In the genomic region with DNA sequence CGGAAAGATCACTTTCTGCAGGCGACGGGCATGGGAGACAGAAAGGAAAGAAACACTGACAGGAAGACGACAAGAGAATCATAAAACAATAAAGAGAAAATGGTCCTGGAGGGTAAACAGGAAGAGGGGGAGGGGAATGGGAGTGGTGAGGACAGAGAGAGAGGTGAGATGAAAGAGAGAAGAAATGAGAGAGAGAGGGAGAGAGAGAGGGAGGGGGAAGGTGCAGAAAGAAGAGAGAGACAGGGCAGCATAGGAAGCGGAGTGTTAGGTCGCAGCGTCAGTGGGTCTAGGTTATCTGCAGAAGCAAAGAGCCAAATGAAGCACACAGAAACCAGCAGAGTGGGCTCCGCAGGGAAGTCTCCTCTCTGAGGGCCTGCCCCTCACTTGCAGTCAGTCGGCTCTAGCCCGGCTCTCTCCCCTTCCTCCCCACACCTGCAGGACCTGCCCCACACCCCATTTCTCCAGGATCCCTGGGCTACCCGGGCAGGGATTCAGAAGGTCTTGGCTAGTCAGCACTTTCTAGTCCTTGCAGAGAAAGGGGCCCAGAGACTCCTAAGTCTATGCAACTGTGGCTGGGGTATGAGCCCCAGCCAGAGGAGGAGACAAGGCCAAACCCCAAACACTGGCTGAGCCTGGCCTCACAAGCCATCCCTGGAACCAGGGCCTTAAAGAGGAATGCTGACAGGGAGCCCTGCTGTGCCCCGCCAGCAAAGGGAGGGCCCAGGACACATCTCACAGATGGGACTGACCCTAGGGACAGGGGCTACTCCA, we compare ENCODE assay signal across 1 cellular context.
TF ChIP-seq lines count a peak whose summit lies in the region.

No MANE protein-coding gene starts in this region.

TF ChIP-seq in WTC11, 78 proteins besides CTCF, POLR2A, EP300 and RAD21 (continued from another document):
- TF ChIP-seq, protein P1, sequence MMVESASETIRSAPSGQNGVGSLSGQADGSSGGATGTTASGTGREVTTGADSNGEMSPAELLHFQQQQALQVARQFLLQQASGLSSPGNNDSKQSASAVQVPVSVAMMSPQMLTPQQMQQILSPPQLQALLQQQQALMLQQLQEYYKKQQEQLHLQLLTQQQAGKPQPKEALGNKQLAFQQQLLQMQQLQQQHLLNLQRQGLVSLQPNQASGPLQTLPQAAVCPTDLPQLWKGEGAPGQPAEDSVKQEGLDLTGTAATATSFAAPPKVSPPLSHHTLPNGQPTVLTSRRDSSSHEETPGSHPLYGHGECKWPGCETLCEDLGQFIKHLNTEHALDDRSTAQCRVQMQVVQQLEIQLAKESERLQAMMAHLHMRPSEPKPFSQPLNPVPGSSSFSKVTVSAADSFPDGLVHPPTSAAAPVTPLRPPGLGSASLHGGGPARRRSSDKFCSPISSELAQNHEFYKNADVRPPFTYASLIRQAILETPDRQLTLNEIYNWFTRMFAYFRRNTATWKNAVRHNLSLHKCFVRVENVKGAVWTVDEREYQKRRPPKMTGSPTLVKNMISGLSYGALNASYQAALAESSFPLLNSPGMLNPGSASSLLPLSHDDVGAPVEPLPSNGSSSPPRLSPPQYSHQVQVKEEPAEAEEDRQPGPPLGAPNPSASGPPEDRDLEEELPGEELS (CRISPR knock-in tag; IDR thresholded peaks at IDR 0.05), result no peak
- TF ChIP-seq EMX1 (CRISPR knock-in tag; IDR thresholded peaks at IDR 0.05) (no peak), CREB1 (CRISPR knock-in tag; IDR thresholded peaks at IDR 0.05) (no peak), MXD4 (CRISPR knock-in tag; IDR thresholded peaks at IDR 0.05; ENCODE audit: borderline replicate concordance) (no peak), FOXJ3 (CRISPR knock-in tag; IDR thresholded peaks at IDR 0.05; ENCODE audit: borderline replicate concordance) (no peak), NR2C2 (CRISPR knock-in tag; IDR thresholded peaks at IDR 0.05) (no peak)
- TF ChIP-seq, protein P2, sequence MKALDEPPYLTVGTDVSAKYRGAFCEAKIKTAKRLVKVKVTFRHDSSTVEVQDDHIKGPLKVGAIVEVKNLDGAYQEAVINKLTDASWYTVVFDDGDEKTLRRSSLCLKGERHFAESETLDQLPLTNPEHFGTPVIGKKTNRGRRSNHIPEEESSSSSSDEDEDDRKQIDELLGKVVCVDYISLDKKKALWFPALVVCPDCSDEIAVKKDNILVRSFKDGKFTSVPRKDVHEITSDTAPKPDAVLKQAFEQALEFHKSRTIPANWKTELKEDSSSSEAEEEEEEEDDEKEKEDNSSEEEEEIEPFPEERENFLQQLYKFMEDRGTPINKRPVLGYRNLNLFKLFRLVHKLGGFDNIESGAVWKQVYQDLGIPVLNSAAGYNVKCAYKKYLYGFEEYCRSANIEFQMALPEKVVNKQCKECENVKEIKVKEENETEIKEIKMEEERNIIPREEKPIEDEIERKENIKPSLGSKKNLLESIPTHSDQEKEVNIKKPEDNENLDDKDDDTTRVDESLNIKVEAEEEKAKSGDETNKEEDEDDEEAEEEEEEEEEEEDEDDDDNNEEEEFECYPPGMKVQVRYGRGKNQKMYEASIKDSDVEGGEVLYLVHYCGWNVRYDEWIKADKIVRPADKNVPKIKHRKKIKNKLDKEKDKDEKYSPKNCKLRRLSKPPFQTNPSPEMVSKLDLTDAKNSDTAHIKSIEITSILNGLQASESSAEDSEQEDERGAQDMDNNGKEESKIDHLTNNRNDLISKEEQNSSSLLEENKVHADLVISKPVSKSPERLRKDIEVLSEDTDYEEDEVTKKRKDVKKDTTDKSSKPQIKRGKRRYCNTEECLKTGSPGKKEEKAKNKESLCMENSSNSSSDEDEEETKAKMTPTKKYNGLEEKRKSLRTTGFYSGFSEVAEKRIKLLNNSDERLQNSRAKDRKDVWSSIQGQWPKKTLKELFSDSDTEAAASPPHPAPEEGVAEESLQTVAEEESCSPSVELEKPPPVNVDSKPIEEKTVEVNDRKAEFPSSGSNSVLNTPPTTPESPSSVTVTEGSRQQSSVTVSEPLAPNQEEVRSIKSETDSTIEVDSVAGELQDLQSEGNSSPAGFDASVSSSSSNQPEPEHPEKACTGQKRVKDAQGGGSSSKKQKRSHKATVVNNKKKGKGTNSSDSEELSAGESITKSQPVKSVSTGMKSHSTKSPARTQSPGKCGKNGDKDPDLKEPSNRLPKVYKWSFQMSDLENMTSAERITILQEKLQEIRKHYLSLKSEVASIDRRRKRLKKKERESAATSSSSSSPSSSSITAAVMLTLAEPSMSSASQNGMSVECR (CRISPR knock-in tag; IDR thresholded peaks at IDR 0.05; ENCODE audit: borderline replicate concordance), result no peak
- TF ChIP-seq, protein P3, sequence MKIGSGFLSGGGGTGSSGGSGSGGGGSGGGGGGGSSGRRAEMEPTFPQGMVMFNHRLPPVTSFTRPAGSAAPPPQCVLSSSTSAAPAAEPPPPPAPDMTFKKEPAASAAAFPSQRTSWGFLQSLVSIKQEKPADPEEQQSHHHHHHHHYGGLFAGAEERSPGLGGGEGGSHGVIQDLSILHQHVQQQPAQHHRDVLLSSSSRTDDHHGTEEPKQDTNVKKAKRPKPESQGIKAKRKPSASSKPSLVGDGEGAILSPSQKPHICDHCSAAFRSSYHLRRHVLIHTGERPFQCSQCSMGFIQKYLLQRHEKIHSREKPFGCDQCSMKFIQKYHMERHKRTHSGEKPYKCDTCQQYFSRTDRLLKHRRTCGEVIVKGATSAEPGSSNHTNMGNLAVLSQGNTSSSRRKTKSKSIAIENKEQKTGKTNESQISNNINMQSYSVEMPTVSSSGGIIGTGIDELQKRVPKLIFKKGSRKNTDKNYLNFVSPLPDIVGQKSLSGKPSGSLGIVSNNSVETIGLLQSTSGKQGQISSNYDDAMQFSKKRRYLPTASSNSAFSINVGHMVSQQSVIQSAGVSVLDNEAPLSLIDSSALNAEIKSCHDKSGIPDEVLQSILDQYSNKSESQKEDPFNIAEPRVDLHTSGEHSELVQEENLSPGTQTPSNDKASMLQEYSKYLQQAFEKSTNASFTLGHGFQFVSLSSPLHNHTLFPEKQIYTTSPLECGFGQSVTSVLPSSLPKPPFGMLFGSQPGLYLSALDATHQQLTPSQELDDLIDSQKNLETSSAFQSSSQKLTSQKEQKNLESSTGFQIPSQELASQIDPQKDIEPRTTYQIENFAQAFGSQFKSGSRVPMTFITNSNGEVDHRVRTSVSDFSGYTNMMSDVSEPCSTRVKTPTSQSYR (CRISPR knock-in tag; IDR thresholded peaks at IDR 0.05), result no peak
- TF ChIP-seq, protein P4, sequence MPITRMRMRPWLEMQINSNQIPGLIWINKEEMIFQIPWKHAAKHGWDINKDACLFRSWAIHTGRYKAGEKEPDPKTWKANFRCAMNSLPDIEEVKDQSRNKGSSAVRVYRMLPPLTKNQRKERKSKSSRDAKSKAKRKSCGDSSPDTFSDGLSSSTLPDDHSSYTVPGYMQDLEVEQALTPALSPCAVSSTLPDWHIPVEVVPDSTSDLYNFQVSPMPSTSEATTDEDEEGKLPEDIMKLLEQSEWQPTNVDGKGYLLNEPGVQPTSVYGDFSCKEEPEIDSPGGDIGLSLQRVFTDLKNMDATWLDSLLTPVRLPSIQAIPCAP (CRISPR knock-in tag; IDR thresholded peaks at IDR 0.05), result no peak
